Comparison of ENCODE assay signal across 15 cellular contexts in genomic region chr7:1425292-1426136, GRCh38. TPM values are rescaled to one million over a fixed set of nuclear protein-coding genes. Genes with fewer than 3 reads are reported as not detected.
DNase-seq lines count a peak whose midpoint lies in the region; TF ChIP-seq lines count a peak whose summit lies in the region.
"Had no signal": no experiment of that assay in that cellular context is flagged by ENCODE, and none has a peak within 500 bp of the region (broad histone marks: within the 10 kb centered on the region; RNA-seq: fewer than 3 reads in every experiment).

No MANE protein-coding gene starts in this region.

- CTCF ChIA-PET in MCF 10A (lab: Yijun Ruan, JAX), result interaction anchor here (0.6 to 1.6 kb wide), 4 partner anchors 8 to 182 kb away, joined by 3 to 6 read pairs (median 3); no protein-coding TSS in a partner anchor

- in situ Hi-C loops in T47D (cut with HindIII; ENCODE audit: low pct_unique_long_range_greater_than_20kb, low sequenced_read_pairs), result no loop called here

- no TSS peak for BruUV-seq in MCF 10A (replicated peaks; lab: Mats Ljungman, UMichigan)

- H3K36me3 Mint-ChIP-seq in MCF 10A (ENCODE audit: insufficient read depth, unreplicated experiment), result no peaks in the 10 kb centered on the region
- H3K36me3 Mint-ChIP-seq: activated naive CD8-positive, alpha-beta T cell had no signal

- H3K27me3 Mint-ChIP-seq in MCF 10A (ENCODE audit: insufficient read depth, unreplicated experiment), result peaks cover 27% of the 10 kb centered on the region

- no peak for TF ChIP-seq POLR2A in testis (IDR thresholded peaks at IDR 0.05)
- no peak for TF ChIP-seq POLR2A in vagina (IDR thresholded peaks at IDR 0.05)

- no peak for TF ChIP-seq CTCF in MCF 10A (IDR thresholded peaks at IDR 0.05; ENCODE audit: unreplicated experiment)
- TF ChIP-seq CTCF in testis (IDR thresholded peaks at IDR 0.05), result no peak
- TF ChIP-seq CTCF in vagina (IDR thresholded peaks at IDR 0.05), result no peak

- DNase-seq in T47D (ENCODE audit: low read depth in 1 of 2, low spot score in 1 of 2) (peak; percentile 44 to 94), MCF 10A (ENCODE audit: unreplicated experiment) (no peak), LHCN-M2 (ENCODE audit: low read depth) (peak; percentile 15), dermis blood vessel endothelial cell (peak; percentile 37), testis (peak; percentile 61), vagina (ENCODE audit: extremely low spot score in 2 of 2) (no peak), putamen (ENCODE audit: low spot score) (no peak), T-helper 1 cell (no peak)
- DNase-seq: mesenchymal stem cell; NCI-H1092 treated with DMSO at 0.1 percent for 48 hours; OCI-M1; stimulated activated CD4-positive, alpha-beta T cell treated with anti-CD3 and anti-CD28 coated beads, Interleukin-15, amount 100 ng/mL, for 24 hours; stimulated activated CD8-positive, alpha-beta memory T cell treated with anti-CD3 and anti-CD28 coated beads, Interleukin-4, amount 100 ng/mL, for 48 hours had no signal

- H3K4me1 ChIP-seq in testis (no peaks in the 10 kb centered on the region), vagina (no peaks in the 10 kb centered on the region)

- H3K36me3 ChIP-seq in testis (ENCODE audit: low read depth, missing control alignments) (no peaks in the 10 kb centered on the region), vagina (no peaks in the 10 kb centered on the region)

- H3K27ac ChIP-seq in testis, result no peak overlapping the region
- H3K27ac ChIP-seq in vagina, result no peak overlapping the region

- H3K27me3 ChIP-seq in testis (no peaks in the 10 kb centered on the region), vagina (no peaks in the 10 kb centered on the region)

- WGBS in testis, 2 donors, result 57 to 62% methylated on average over 13 to 18 of the region's 18 CpGs

- intact Hi-C loops in MCF 10A (cut with micrococcal nuclease), result no loop called here
- intact Hi-C loops in testis (cut with DNase I; ENCODE audit: low total_unique reads), result no loop called here
- intact Hi-C loops in vagina (cut with DNase I), result no loop called here

- POLR2A ChIA-PET in MCF 10A (lab: Yijun Ruan, JAX), result no interaction called here

- no peak overlapping the region for H3K27ac Mint-ChIP-seq in MCF 10A (ENCODE audit: low read depth, unreplicated experiment)
- H3K27ac Mint-ChIP-seq: activated naive CD8-positive, alpha-beta T cell had no signal

- H3K4me3 ChIP-seq in testis (peak overlapping the region in 1 of 2 donors; percentile 26), vagina (no peak overlapping the region)

- no peak overlapping the region for H3K4me3 Mint-ChIP-seq in MCF 10A (ENCODE audit: unreplicated experiment)
- H3K4me3 Mint-ChIP-seq: activated naive CD8-positive, alpha-beta T cell; central memory CD8-positive, alpha-beta T cell had no signal

- H3K9me3 ChIP-seq in testis (no peaks in the 10 kb centered on the region), vagina (no peaks in the 10 kb centered on the region)

- H3K4me1 Mint-ChIP-seq in MCF 10A (ENCODE audit: insufficient read depth, unreplicated experiment), result no peaks in the 10 kb centered on the region
- H3K4me1 Mint-ChIP-seq: central memory CD8-positive, alpha-beta T cell had no signal

- no peaks in the 10 kb centered on the region for H3K9me3 Mint-ChIP-seq in MCF 10A (ENCODE audit: unreplicated experiment)
- H3K9me3 Mint-ChIP-seq: central memory CD8-positive, alpha-beta T cell had no signal

RNA-seq across cellular contexts. Expression of gene MICALL2, which starts 33.8 kb away (rescaled TPM):
- 12.3 and 15.8 TPM in 2 replicates for total RNA-seq in MCF 10A (2022)
- 25.5 and 27.4 TPM in 2 replicates for total RNA-seq in LHCN-M2 (2014; rRNA removed)
- polyA plus RNA-seq in LHCN-M2 (2012), result 8.5 TPM
- total RNA-seq in dermis blood vessel endothelial cell, result 14.4 and 19.1 TPM in 2 replicates
- total RNA-seq in testis, result 10 to 100 TPM; 29.4 to 39.4 TPM
- polyA plus RNA-seq in testis (ENCODE audit: insufficient read depth, low read depth, low replicate concordance), result 13.4 TPM
- total RNA-seq in vagina, result 15.7 TPM

Comparison
In these comparisons a context has a peak if more than half of its experiments do, and no peak if none do; other contexts are left out.
1. DNase-seq: peak in T47D (2 of 2), LHCN-M2 (single experiment), dermis blood vessel endothelial cell (single experiment) and testis (single experiment); none in MCF 10A (single experiment), vagina (0 of 2), putamen (single experiment) and T-helper 1 cell (0 of 5).